9 cellular contexts compared by ENCODE assay signal in the genomic region with DNA sequence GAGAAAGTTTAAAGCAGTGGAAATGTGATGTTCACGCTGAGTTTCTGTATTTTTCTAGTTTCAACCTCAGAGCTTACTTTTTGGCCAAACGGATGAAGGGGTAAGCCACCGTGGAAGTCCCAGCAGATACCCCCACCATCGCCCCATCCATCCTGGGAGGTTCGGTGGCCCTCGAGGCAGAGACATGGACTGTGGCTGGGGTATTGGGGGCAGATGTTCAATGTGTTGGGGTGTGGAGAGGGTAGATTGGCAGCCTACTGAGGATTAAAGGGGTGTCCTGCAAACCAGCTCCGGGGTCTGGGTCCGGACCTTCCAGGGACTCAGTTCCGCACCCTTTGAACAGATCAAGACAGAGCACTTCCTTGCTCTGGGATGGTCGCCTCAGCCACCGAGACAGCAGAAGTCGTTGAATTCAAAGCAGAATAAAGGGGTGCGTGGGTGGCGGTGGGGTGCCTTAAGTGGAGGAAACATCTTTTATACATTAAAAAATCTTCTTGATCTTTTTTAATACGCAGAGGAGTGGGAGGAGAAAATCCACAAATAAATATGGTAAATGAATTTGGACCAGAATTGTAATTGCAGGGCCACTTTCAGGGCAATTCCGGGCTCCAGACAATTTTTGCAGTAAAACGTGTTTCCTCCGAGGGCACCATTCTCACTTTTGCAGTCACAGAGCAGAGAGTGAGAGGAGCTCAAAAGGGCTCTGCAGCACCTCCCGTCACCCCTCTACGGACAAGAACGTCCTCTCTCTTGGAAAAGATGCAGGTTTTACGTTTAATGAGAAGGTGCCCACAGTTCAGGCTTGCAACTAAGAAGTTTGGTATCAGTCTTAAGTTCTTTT. TPM values are rescaled to one million over a fixed set of nuclear protein-coding genes. Genes with fewer than 3 reads are reported as not detected.
A peak's percentile ranks its signal among the peaks of the same experiment; 100 is the strongest.
DNase-seq lines count a peak whose midpoint lies in the region; ATAC-seq and TF ChIP-seq lines count a peak whose summit lies in the region.
"Had no signal": no experiment of that assay in that cellular context is flagged by ENCODE, and none has a peak within 500 bp of the region (broad histone marks: within the 10 kb centered on the region; RNA-seq: fewer than 3 reads in every experiment).

No MANE protein-coding gene starts in this region.

- POLR2A ChIA-PET in naive thymus-derived CD4-positive, alpha-beta T cell (lab: Charles Lee) = interaction anchor here (0.7 to 2.7 kb wide), 8 partner anchors 8 to 188 kb away, joined by 3 to 17 read pairs (median 6); a partner anchor contains a TSS

- H4K20me1 ChIP-seq in DND-41 (ENCODE audit: insufficient read depth, low read length) (no peaks in the 10 kb centered on the region), SU-DHL-6 (ENCODE audit: low read depth, low read length) (no peaks in the 10 kb centered on the region)

- H3K36me3 ChIP-seq in DND-41 (ENCODE audit: insufficient read depth, low read length) (no peaks in the 10 kb centered on the region), SU-DHL-6 (ENCODE audit: low read length) (no peaks in the 10 kb centered on the region)
- H3K36me3 ChIP-seq in naive thymus-derived CD4-positive, alpha-beta T cell (ENCODE audit: control insufficient read depth in 2 of 3, insufficient read depth in 3 of 3, low read length in 3 of 3) = no peaks in the 10 kb centered on the region
- H3K36me3 ChIP-seq: breast epithelium had no signal

- peak overlapping the region; percentile 16 to 58; a peak in 3 of 4 replicates for H3K4me3 ChIP-seq in DND-41 (ENCODE audit: low read depth in 1 of 2, low read length in 2 of 2)
- peak overlapping the region; percentile 22 for H3K4me3 ChIP-seq in SU-DHL-6 (ENCODE audit: insufficient read depth, low read length, poor library complexity, severe bottlenecking)
- no peak overlapping the region for H3K4me3 ChIP-seq in naive thymus-derived CD4-positive, alpha-beta T cell (ENCODE audit: low read length)

- H3K27me3 Mint-ChIP-seq in naive thymus-derived CD4-positive, alpha-beta T cell = peaks cover 62 to 85% (median 68%) of the 10 kb centered on the region in 5 donors

- H3K4me2 ChIP-seq in DND-41 (ENCODE audit: insufficient read depth, low read length) (peak overlapping the region; percentile 78), SU-DHL-6 (ENCODE audit: low read depth, low read length, poor library complexity, severe bottlenecking) (peak overlapping the region; percentile 52)

- peak overlapping the region; percentile 2; the same call in 1 of the 2 replicates for H3K27ac ChIP-seq in DND-41 (ENCODE audit: low read length)
- no peak overlapping the region for H3K27ac ChIP-seq in SU-DHL-6 (ENCODE audit: low read depth, low read length)
- no peak overlapping the region for H3K27ac ChIP-seq in naive thymus-derived CD4-positive, alpha-beta T cell (ENCODE audit: low read depth, low read length)
- H3K27ac ChIP-seq: breast epithelium had no signal

- H3K4me1 ChIP-seq in DND-41 (ENCODE audit: insufficient read depth, low read length) = peaks cover 53% of the 10 kb centered on the region
- H3K4me1 ChIP-seq in naive thymus-derived CD4-positive, alpha-beta T cell (ENCODE audit: control insufficient read depth in 2 of 2, insufficient read depth in 2 of 2, low read length in 2 of 2) = peaks cover 23 to 41% of the 10 kb centered on the region in 2 donors

- H2AFZ ChIP-seq in DND-41 (ENCODE audit: low read depth, low read length) (no peak overlapping the region), SU-DHL-6 (ENCODE audit: low read depth, low read length, severe bottlenecking) (no peak overlapping the region)

- DNase-seq in DND-41 (no peak), NCI-H2196 treated with DMSO at 0.1 percent for 48 hours (lab: John Stamatoyannopoulos, UW; ENCODE audit: unreplicated experiment) (no peak), NCI-H2171 (lab: John Stamatoyannopoulos, UW) (no peak), putamen (ENCODE audit: low spot score) (no peak)
- no peak for DNase-seq in naive thymus-derived CD4-positive, alpha-beta T cell
- DNase-seq: mesendoderm had no signal

- peak overlapping the region; percentile 14 to 78 (median 65) for H3K4me3 Mint-ChIP-seq in naive thymus-derived CD4-positive, alpha-beta T cell

- peak overlapping the region in 7 of 9 donors; percentile 12 to 88 (median 75) for H3K27ac Mint-ChIP-seq in naive thymus-derived CD4-positive, alpha-beta T cell

- CTCF ChIA-PET in naive thymus-derived CD4-positive, alpha-beta T cell (lab: Charles Lee) = interaction anchor here (0.5 to 1.5 kb wide), 5 partner anchors 30 to 1606 kb away, joined by 3 to 5 read pairs (median 3); no protein-coding TSS in a partner anchor

- H3K9me3 Mint-ChIP-seq in naive thymus-derived CD4-positive, alpha-beta T cell = peaks cover 0 to 17% (median 2%) of the 10 kb centered on the region in 11 donors

- peaks cover 7% of the 10 kb centered on the region for H3F3A ChIP-seq in SU-DHL-6 (ENCODE audit: insufficient read depth)

- intact Hi-C loops in naive thymus-derived CD4-positive, alpha-beta T cell (cut with micrococcal nuclease) = no loop called here

- no peaks in the 10 kb centered on the region for H3K9me2 ChIP-seq in SU-DHL-6 (replicated peaks; ENCODE audit: insufficient read depth, low read length)

- peaks cover 13 to 52% (median 36%) of the 10 kb centered on the region in 7 donors for H3K4me1 Mint-ChIP-seq in naive thymus-derived CD4-positive, alpha-beta T cell

- H3K79me2 ChIP-seq in DND-41 (ENCODE audit: insufficient read depth, low read length) = peaks cover 8% of the 10 kb centered on the region
- H3K79me2 ChIP-seq in SU-DHL-6 (ENCODE audit: insufficient read depth, low read length) = no peaks in the 10 kb centered on the region

- TF ChIP-seq CTCF in DND-41 (IDR thresholded peaks at IDR 0.05; ENCODE audit: borderline replicate concordance, extremely low read depth, low read length, poor library complexity, severe bottlenecking) (no peak), SU-DHL-6 (IDR thresholded peaks at IDR 0.05; ENCODE audit: insufficient read depth, low read length, poor library complexity, severe bottlenecking) (no peak)

- peaks cover 37% of the 10 kb centered on the region for H3K27me3 ChIP-seq in DND-41 (ENCODE audit: insufficient read depth, low read length, poor library complexity)
- no peaks in the 10 kb centered on the region for H3K27me3 ChIP-seq in SU-DHL-6 (ENCODE audit: low read length)
- H3K27me3 ChIP-seq in naive thymus-derived CD4-positive, alpha-beta T cell (ENCODE audit: control insufficient read depth in 2 of 2, insufficient read depth in 2 of 2, low read length in 2 of 2) = peaks cover 44 to 82% of the 10 kb centered on the region in 2 donors

- H3K9me3 ChIP-seq in DND-41 (ENCODE audit: insufficient read depth, low read length, severe bottlenecking) (no peaks in the 10 kb centered on the region), SU-DHL-6 (ENCODE audit: insufficient read depth, low read length) (no peaks in the 10 kb centered on the region)
- peaks cover 0 to 4% (median 0%) of the 10 kb centered on the region in 3 experiments for H3K9me3 ChIP-seq in naive thymus-derived CD4-positive, alpha-beta T cell (ENCODE audit: control insufficient read depth in 2 of 3, low read length in 3 of 3)
- H3K9me3 ChIP-seq: breast epithelium had no signal

- H3K36me3 Mint-ChIP-seq in naive thymus-derived CD4-positive, alpha-beta T cell = peaks cover 0 to 7% (median 0%) of the 10 kb centered on the region in 5 donors

- ATAC-seq in DND-41 (ENCODE audit: insufficient read depth, low read depth) (no peak), GM21576 (IDR thresholded peaks at IDR 0.05; ENCODE audit: unreplicated experiment) (peak; percentile 7)
- no peak for ATAC-seq in naive thymus-derived CD4-positive, alpha-beta T cell

- H3K9ac ChIP-seq in DND-41 (ENCODE audit: low read depth, low read length) (peak overlapping the region; percentile 57), SU-DHL-6 (ENCODE audit: low read length) (no peak overlapping the region)

RNA-seq across cellular contexts. Expression of a gene that starts 8.2 kb away (rescaled TPM):
- 10 to 100 TPM in 1 of 5 experiments, 1 to 10 TPM in 4; 2.4 to 11.9 (median 3.0) TPM for total RNA-seq in naive thymus-derived CD4-positive, alpha-beta T cell
- polyA plus RNA-seq in naive thymus-derived CD4-positive, alpha-beta T cell = 1 to 10 TPM in 1 of 2 donors, under 1 TPM in 1; 0.96 to 1.9 TPM

RNA-seq across cellular contexts. Expression of a gene that starts 27.1 kb away (rescaled TPM):
- total RNA-seq in naive thymus-derived CD4-positive, alpha-beta T cell = 1 to 10 TPM in 1 of 5 experiments, under 1 TPM in 4; 0.24 to 4.4 (median 0.41) TPM
- polyA plus RNA-seq in naive thymus-derived CD4-positive, alpha-beta T cell = under 1 TPM in 1 of 2 donors, not detected in 1; 0.41 TPM

RNA-seq across cellular contexts. Expression of a gene that starts 34.2 kb away (rescaled TPM):
- total RNA-seq in naive thymus-derived CD4-positive, alpha-beta T cell = 100 to 1,000 TPM in 2 of 5 experiments, 10 to 100 TPM in 3; 37.7 to 134 (median 84.4) TPM
- 1 to 10 TPM; 4.0 to 7.4 TPM for polyA plus RNA-seq in naive thymus-derived CD4-positive, alpha-beta T cell
